Comparison of ENCODE assay signal across 24 cellular contexts in the genomic region with DNA sequence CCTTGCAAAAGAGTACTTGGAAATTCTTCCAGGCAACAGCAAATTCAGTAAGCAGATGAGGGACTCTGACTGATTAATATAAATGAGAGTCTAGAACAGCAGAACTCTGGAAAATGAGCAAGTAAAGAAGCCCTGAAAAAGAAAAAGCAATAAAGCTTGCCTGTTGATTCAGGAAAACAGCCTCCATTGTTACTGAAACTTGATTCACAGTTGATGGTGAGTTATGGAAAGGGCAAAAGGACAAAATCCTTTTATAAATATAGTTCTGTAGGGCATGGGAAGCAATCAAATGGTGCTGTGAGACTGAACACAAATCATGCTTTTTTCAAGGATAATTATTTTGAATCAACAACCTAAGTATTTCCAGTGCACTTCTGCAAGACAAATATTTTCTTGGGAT.
"Had no signal": no experiment of that assay in that cellular context is flagged by ENCODE, and none has a peak within 500 bp of the region (broad histone marks: within the 10 kb centered on the region; RNA-seq: fewer than 3 reads in every experiment).

No MANE protein-coding gene starts in this region.

- H3K27ac ChIP-seq: dorsolateral prefrontal cortex, gastrocnemius medialis, neural progenitor cell, parathyroid adenoma, stomach, testis, tibial artery had no signal

- DNase-seq: dorsolateral prefrontal cortex; effector CD4-positive, alpha-beta T cell; gastrocnemius medialis; head of caudate nucleus; mesenchymal stem cell; naive thymus-derived CD4-positive, alpha-beta T cell; stimulated activated CD4-positive, alpha-beta T cell treated with anti-CD3 and anti-CD28 coated beads, Interleukin-12 subunit alpha, Interleukin-12 subunit beta, amount 100 ng/mL, for 4 hours; stimulated activated CD4-positive, alpha-beta T cell treated with anti-CD3 and anti-CD28 coated beads, Interleukin-1b, Interleukin-23, amount 100 ng/mL, for 48 hours; stimulated activated CD4-positive, alpha-beta T cell treated with anti-CD3 and anti-CD28 coated beads, Interleukin-4, amount 100 ng/mL, for 24 hours; stimulated activated naive CD4-positive, alpha-beta T cell treated with Interleukin-2 at 50 U/mL for 16 hours; stomach; substantia nigra; testis; tibial artery had no signal

- H3K9me3 ChIP-seq: gastrocnemius medialis, stomach, testis, tibial artery had no signal

- H3K4me1 Mint-ChIP-seq: mesothelial cell of epicardium; nephron; stimulated activated effector memory CD8-positive, alpha-beta T cell treated with anti-CD3 and anti-CD28 coated beads, Interleukin-12 subunit alpha, Interleukin-12 subunit beta, amount 100 ng/mL, for 72 hours had no signal

- H3K4me3 ChIP-seq: dorsolateral prefrontal cortex, gastrocnemius medialis, neural progenitor cell, smooth muscle cell, stomach, testis, tibial artery had no signal

- H3K9me3 Mint-ChIP-seq: mesothelial cell of epicardium; naive thymus-derived CD4-positive, alpha-beta T cell; nephron; neural progenitor cell; stimulated activated effector memory CD8-positive, alpha-beta T cell treated with anti-CD3 and anti-CD28 coated beads, Interleukin-12 subunit alpha, Interleukin-12 subunit beta, amount 100 ng/mL, for 72 hours; type B pancreatic cell had no signal

- H3K36me3 ChIP-seq: gastrocnemius medialis, neural progenitor cell, stomach, tibial artery had no signal

- H3K27me3 ChIP-seq: dorsolateral prefrontal cortex, gastrocnemius medialis, neural progenitor cell, stomach, testis, tibial artery had no signal

- H3K9ac ChIP-seq: neural progenitor cell, parathyroid adenoma had no signal

- H3K4me1 ChIP-seq: parathyroid adenoma, stomach, testis, tibial artery had no signal

- H3K27me3 Mint-ChIP-seq: type B pancreatic cell had no signal

- H3K4me3 Mint-ChIP-seq: mesothelial cell of epicardium; naive thymus-derived CD4-positive, alpha-beta T cell; nephron; neural progenitor cell; stimulated activated effector memory CD8-positive, alpha-beta T cell treated with anti-CD3 and anti-CD28 coated beads, Interleukin-12 subunit alpha, Interleukin-12 subunit beta, amount 100 ng/mL, for 72 hours; type B pancreatic cell had no signal

- H3K27ac Mint-ChIP-seq: mesothelial cell of epicardium; naive thymus-derived CD4-positive, alpha-beta T cell; nephron; neural progenitor cell; progenitor cell of endocrine pancreas; stimulated activated effector memory CD8-positive, alpha-beta T cell treated with anti-CD3 and anti-CD28 coated beads, Interleukin-12 subunit alpha, Interleukin-12 subunit beta, amount 100 ng/mL, for 72 hours; type B pancreatic cell had no signal

- H3K36me3 Mint-ChIP-seq: mesothelial cell of epicardium; naive thymus-derived CD4-positive, alpha-beta T cell; neural progenitor cell; stimulated activated effector memory CD8-positive, alpha-beta T cell treated with anti-CD3 and anti-CD28 coated beads, Interleukin-12 subunit alpha, Interleukin-12 subunit beta, amount 100 ng/mL, for 72 hours; type B pancreatic cell had no signal

- ATAC-seq: gastrocnemius medialis; left lobe of liver; naive thymus-derived CD4-positive, alpha-beta T cell; sciatic nerve; stimulated activated effector memory CD8-positive, alpha-beta T cell treated with anti-CD3 and anti-CD28 coated beads, Interleukin-12 subunit alpha, Interleukin-12 subunit beta, amount 100 ng/mL, for 72 hours had no signal
